In the genomic region with DNA sequence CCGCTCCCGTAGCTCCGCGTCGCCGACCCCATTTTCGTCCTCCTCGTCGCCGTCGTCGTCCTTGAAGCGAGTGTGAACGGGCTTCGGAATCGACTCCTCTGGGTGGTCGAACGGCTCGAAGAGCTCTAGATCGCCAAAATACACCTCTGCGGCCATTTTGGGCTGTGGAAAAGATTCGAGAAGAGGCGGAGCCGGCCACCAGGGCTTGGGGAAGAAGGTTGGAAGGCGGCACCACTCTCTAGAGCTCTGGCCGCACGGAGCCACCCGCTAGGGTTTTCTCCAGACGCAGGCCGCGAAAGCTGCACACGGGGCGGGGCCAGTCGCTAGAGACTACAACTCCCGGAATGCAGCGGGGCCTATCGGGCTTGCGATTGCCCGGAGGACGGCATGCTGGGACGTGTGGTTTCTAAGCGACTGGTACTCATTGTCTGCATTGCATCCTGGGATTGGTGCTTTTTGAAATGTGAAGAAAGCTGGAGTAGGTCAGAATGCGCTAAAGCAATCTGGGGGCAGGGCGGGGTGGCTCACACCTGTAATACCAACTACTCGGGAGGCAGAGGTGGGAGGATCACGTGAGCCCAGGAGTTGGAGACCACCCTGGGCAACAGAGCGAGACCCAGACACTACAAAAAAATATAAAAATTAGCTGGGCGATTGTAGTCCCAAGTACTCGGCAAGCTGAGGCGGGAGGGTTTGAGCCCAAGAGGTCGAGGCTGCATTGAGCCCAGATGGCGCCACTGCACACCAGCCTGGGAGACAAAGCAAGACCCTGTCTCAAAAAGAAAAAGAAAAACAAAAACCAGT, we compare ENCODE assay signal across 1 cellular context.
TF ChIP-seq lines count a peak whose summit lies in the region.

A gene (minus strand): TSS at position 248 of the 804 bp plus-strand sequence. CDS start 92 bp downstream, at position 156.

TF ChIP-seq in HEK293, 187 proteins besides CTCF, POLR2A, EP300 and RAD21 (continued from another document and continues in another):
- TF ChIP-seq, protein P1, sequence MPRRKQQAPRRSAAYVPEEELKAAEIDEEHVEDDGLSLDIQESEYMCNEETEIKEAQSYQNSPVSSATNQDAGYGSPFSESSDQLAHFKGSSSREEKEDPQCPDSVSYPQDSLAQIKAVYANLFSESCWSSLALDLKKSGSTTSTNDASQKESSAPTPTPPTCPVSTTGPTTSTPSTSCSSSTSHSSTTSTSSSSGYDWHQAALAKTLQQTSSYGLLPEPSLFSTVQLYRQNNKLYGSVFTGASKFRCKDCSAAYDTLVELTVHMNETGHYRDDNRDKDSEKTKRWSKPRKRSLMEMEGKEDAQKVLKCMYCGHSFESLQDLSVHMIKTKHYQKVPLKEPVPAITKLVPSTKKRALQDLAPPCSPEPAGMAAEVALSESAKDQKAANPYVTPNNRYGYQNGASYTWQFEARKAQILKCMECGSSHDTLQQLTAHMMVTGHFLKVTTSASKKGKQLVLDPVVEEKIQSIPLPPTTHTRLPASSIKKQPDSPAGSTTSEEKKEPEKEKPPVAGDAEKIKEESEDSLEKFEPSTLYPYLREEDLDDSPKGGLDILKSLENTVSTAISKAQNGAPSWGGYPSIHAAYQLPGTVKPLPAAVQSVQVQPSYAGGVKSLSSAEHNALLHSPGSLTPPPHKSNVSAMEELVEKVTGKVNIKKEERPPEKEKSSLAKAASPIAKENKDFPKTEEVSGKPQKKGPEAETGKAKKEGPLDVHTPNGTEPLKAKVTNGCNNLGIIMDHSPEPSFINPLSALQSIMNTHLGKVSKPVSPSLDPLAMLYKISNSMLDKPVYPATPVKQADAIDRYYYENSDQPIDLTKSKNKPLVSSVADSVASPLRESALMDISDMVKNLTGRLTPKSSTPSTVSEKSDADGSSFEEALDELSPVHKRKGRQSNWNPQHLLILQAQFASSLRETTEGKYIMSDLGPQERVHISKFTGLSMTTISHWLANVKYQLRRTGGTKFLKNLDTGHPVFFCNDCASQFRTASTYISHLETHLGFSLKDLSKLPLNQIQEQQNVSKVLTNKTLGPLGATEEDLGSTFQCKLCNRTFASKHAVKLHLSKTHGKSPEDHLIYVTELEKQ (tag by site-specific recombination; IDR thresholded peaks at IDR 0.05; ENCODE audit: borderline replicate concordance), result no peak
- TF ChIP-seq ZNF707 (tag by site-specific recombination; IDR thresholded peaks at IDR 0.05) (no peak), ZNF777 (tag by site-specific recombination; IDR thresholded peaks at IDR 0.05; ENCODE audit: borderline replicate concordance) (no peak; the same call in 1 of the 2 replicates), ZNF302 (tag by site-specific recombination; IDR thresholded peaks at IDR 0.05; ENCODE audit: low read depth) (no peak), ZNF169 (tag by site-specific recombination; IDR thresholded peaks at IDR 0.05) (no peak), MZF1 (tag by site-specific recombination; IDR thresholded peaks at IDR 0.05; ENCODE audit: borderline replicate concordance) (no peak), ZNF133 (tag by site-specific recombination; IDR thresholded peaks at IDR 0.05) (no peak), ZNF155 (tag by site-specific recombination; IDR thresholded peaks at IDR 0.05) (no peak), ZSCAN16 (tag by site-specific recombination; IDR thresholded peaks at IDR 0.05) (no peak), ZNF138 (tag by site-specific recombination; IDR thresholded peaks at IDR 0.05; ENCODE audit: borderline replicate concordance) (no peak), ZNF785 (tag by site-specific recombination; IDR thresholded peaks at IDR 0.05) (peak; percentile 5; the same call in 1 of the 2 replicates), KLF7 (tag by site-specific recombination; IDR thresholded peaks at IDR 0.05; ENCODE audit: borderline replicate concordance) (peak; percentile 15; the same call in 1 of the 2 replicates), ZFP69B (tag by site-specific recombination; IDR thresholded peaks at IDR 0.05) (peak; percentile 50; the same call in 1 of the 2 replicates), HOXC10 (CRISPR knock-in tag; IDR thresholded peaks at IDR 0.05) (no peak), KLF10 (tag by site-specific recombination; IDR thresholded peaks at IDR 0.05) (0 out of 2 replicates have a peak, but pooled peaks have one; percentile 21), ZBTB48 (tag by site-specific recombination; IDR thresholded peaks at IDR 0.05) (no peak), ZNF324 (tag by site-specific recombination; IDR thresholded peaks at IDR 0.05) (no peak), ZNF747 (tag by site-specific recombination; IDR thresholded peaks at IDR 0.05) (no peak), ZNF354C (tag by site-specific recombination; IDR thresholded peaks at IDR 0.05; ENCODE audit: borderline replicate concordance, low read depth) (no peak), ZNF274 (IDR thresholded peaks at IDR 0.05; ENCODE audit: low read length) (no peak), ZNF274 (tag by site-specific recombination; IDR thresholded peaks at IDR 0.05; ENCODE audit: borderline replicate concordance) (no peak), ZNF23 (tag by site-specific recombination; IDR thresholded peaks at IDR 0.05; ENCODE audit: borderline replicate concordance) (no peak), ZNF621 (tag by site-specific recombination; IDR thresholded peaks at IDR 0.05) (no peak), ZNF830 (tag by site-specific recombination; IDR thresholded peaks at IDR 0.05; ENCODE audit: low read depth) (no peak), ZNF366 (tag by site-specific recombination; conservative IDR thresholded peaks at IDR 0.05) (peak; percentile 29; the same call in 1 of the 2 replicates), ZNF19 (tag by site-specific recombination; IDR thresholded peaks at IDR 0.05; ENCODE audit: low read depth) (no peak), ZNF292 (tag by site-specific recombination; IDR thresholded peaks at IDR 0.05; ENCODE audit: borderline replicate concordance, low read depth) (no peak), ZNF776 (tag by site-specific recombination; IDR thresholded peaks at IDR 0.05; ENCODE audit: borderline replicate concordance) (no peak), ZNF571 (tag by site-specific recombination; IDR thresholded peaks at IDR 0.05) (no peak), ZNF24 (tag by site-specific recombination; IDR thresholded peaks at IDR 0.05) (peak; percentile 68), ZNF626 (tag by site-specific recombination; IDR thresholded peaks at IDR 0.05) (no peak), ZFHX2 (tag by site-specific recombination; conservative IDR thresholded peaks at IDR 0.05) (peak; percentile 42), ZNF132 (tag by site-specific recombination; IDR thresholded peaks at IDR 0.05; ENCODE audit: borderline replicate concordance) (no peak), ZFP37 (tag by site-specific recombination; IDR thresholded peaks at IDR 0.05) (no peak)
- TF ChIP-seq, protein P2, sequence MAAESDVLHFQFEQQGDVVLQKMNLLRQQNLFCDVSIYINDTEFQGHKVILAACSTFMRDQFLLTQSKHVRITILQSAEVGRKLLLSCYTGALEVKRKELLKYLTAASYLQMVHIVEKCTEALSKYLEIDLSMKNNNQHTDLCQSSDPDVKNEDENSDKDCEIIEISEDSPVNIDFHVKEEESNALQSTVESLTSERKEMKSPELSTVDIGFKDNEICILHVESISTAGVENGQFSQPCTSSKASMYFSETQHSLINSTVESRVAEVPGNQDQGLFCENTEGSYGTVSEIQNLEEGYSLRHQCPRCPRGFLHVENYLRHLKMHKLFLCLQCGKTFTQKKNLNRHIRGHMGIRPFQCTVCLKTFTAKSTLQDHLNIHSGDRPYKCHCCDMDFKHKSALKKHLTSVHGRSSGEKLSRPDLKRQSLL (tag by site-specific recombination; IDR thresholded peaks at IDR 0.05), result 0 out of 2 replicates have a peak, but pooled peaks have one; percentile 17
- TF ChIP-seq, protein P3, sequence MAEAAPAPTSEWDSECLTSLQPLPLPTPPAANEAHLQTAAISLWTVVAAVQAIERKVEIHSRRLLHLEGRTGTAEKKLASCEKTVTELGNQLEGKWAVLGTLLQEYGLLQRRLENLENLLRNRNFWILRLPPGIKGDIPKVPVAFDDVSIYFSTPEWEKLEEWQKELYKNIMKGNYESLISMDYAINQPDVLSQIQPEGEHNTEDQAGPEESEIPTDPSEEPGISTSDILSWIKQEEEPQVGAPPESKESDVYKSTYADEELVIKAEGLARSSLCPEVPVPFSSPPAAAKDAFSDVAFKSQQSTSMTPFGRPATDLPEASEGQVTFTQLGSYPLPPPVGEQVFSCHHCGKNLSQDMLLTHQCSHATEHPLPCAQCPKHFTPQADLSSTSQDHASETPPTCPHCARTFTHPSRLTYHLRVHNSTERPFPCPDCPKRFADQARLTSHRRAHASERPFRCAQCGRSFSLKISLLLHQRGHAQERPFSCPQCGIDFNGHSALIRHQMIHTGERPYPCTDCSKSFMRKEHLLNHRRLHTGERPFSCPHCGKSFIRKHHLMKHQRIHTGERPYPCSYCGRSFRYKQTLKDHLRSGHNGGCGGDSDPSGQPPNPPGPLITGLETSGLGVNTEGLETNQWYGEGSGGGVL (tag by site-specific recombination; IDR thresholded peaks at IDR 0.05), result no peak
- TF ChIP-seq, protein P4, sequence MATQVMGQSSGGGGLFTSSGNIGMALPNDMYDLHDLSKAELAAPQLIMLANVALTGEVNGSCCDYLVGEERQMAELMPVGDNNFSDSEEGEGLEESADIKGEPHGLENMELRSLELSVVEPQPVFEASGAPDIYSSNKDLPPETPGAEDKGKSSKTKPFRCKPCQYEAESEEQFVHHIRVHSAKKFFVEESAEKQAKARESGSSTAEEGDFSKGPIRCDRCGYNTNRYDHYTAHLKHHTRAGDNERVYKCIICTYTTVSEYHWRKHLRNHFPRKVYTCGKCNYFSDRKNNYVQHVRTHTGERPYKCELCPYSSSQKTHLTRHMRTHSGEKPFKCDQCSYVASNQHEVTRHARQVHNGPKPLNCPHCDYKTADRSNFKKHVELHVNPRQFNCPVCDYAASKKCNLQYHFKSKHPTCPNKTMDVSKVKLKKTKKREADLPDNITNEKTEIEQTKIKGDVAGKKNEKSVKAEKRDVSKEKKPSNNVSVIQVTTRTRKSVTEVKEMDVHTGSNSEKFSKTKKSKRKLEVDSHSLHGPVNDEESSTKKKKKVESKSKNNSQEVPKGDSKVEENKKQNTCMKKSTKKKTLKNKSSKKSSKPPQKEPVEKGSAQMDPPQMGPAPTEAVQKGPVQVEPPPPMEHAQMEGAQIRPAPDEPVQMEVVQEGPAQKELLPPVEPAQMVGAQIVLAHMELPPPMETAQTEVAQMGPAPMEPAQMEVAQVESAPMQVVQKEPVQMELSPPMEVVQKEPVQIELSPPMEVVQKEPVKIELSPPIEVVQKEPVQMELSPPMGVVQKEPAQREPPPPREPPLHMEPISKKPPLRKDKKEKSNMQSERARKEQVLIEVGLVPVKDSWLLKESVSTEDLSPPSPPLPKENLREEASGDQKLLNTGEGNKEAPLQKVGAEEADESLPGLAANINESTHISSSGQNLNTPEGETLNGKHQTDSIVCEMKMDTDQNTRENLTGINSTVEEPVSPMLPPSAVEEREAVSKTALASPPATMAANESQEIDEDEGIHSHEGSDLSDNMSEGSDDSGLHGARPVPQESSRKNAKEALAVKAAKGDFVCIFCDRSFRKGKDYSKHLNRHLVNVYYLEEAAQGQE (tag by site-specific recombination; IDR thresholded peaks at IDR 0.05), result peak; percentile 19; the same call in 1 of the 2 replicates
- TF ChIP-seq, protein P5, sequence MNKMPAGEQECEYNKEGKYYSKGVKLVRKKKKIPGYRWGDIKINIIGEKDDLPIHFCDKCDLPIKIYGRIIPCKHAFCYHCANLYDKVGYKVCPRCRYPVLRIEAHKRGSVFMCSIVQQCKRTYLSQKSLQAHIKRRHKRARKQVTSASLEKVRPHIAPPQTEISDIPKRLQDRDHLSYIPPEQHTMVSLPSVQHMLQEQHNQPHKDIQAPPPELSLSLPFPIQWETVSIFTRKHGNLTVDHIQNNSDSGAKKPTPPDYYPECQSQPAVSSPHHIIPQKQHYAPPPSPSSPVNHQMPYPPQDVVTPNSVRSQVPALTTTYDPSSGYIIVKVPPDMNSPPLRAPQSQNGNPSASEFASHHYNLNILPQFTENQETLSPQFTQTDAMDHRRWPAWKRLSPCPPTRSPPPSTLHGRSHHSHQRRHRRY (tag by site-specific recombination; IDR thresholded peaks at IDR 0.05), result no peak
- TF ChIP-seq, protein P6, sequence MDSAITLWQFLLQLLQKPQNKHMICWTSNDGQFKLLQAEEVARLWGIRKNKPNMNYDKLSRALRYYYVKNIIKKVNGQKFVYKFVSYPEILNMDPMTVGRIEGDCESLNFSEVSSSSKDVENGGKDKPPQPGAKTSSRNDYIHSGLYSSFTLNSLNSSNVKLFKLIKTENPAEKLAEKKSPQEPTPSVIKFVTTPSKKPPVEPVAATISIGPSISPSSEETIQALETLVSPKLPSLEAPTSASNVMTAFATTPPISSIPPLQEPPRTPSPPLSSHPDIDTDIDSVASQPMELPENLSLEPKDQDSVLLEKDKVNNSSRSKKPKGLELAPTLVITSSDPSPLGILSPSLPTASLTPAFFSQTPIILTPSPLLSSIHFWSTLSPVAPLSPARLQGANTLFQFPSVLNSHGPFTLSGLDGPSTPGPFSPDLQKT (IDR thresholded peaks at IDR 0.05; ENCODE audit: borderline replicate concordance, low read depth, low read length), result no peak
- TF ChIP-seq, protein P7, sequence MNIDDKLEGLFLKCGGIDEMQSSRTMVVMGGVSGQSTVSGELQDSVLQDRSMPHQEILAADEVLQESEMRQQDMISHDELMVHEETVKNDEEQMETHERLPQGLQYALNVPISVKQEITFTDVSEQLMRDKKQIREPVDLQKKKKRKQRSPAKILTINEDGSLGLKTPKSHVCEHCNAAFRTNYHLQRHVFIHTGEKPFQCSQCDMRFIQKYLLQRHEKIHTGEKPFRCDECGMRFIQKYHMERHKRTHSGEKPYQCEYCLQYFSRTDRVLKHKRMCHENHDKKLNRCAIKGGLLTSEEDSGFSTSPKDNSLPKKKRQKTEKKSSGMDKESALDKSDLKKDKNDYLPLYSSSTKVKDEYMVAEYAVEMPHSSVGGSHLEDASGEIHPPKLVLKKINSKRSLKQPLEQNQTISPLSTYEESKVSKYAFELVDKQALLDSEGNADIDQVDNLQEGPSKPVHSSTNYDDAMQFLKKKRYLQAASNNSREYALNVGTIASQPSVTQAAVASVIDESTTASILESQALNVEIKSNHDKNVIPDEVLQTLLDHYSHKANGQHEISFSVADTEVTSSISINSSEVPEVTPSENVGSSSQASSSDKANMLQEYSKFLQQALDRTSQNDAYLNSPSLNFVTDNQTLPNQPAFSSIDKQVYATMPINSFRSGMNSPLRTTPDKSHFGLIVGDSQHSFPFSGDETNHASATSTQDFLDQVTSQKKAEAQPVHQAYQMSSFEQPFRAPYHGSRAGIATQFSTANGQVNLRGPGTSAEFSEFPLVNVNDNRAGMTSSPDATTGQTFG (tag by site-specific recombination; IDR thresholded peaks at IDR 0.05; ENCODE audit: borderline replicate concordance), result no peak
- TF ChIP-seq, protein P8, sequence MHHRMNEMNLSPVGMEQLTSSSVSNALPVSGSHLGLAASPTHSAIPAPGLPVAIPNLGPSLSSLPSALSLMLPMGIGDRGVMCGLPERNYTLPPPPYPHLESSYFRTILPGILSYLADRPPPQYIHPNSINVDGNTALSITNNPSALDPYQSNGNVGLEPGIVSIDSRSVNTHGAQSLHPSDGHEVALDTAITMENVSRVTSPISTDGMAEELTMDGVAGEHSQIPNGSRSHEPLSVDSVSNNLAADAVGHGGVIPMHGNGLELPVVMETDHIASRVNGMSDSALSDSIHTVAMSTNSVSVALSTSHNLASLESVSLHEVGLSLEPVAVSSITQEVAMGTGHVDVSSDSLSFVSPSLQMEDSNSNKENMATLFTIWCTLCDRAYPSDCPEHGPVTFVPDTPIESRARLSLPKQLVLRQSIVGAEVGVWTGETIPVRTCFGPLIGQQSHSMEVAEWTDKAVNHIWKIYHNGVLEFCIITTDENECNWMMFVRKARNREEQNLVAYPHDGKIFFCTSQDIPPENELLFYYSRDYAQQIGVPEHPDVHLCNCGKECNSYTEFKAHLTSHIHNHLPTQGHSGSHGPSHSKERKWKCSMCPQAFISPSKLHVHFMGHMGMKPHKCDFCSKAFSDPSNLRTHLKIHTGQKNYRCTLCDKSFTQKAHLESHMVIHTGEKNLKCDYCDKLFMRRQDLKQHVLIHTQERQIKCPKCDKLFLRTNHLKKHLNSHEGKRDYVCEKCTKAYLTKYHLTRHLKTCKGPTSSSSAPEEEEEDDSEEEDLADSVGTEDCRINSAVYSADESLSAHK (tag by site-specific recombination; IDR thresholded peaks at IDR 0.05), result 0 out of 2 replicates have a peak, but pooled peaks have one; percentile 13
